13 cellular contexts compared by ENCODE assay signal in the genomic region with DNA sequence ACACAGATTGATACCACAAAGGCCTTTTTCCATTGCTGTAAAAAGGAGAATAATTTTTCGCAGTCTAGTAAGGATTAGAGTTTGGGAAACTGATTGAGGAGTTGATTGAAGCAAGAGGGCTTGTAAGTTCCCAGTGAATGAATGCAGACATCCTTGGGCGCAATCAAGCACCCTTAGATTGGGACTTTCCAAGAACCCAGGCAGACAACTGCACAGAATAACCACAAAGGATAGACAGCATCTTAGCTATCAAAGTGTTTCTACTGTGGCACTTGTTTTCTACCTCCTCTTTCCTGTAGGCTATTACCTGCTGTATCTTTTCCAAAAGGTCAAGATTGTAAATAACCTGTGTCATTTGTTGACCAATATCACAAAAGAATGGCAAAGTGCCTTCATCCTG. TPM values are rescaled to one million over a fixed set of nuclear protein-coding genes. Genes with fewer than 3 reads are reported as not detected.
A peak's percentile ranks its signal among the peaks of the same experiment; 100 is the strongest.
DNase-seq lines count a peak whose midpoint lies in the region; ATAC-seq, FAIRE-seq and TF ChIP-seq lines count a peak whose summit lies in the region.
"Had no signal": no experiment of that assay in that cellular context is flagged by ENCODE, and none has a peak within 500 bp of the region (broad histone marks: within the 10 kb centered on the region; RNA-seq: fewer than 3 reads in every experiment).

No MANE protein-coding gene starts in this region.

- intact Hi-C loops in K562 (cut with micrococcal nuclease): no loop called here

- BruUV-seq in K562 (replicated peaks; lab: Mats Ljungman, UMichigan): no TSS peak

- FAIRE-seq in K562 (lab: Jason Lieb, UNC): no peak

- no peak for TF ChIP-seq CTCF in K562 (IDR thresholded peaks at IDR 0.05 in 2 of 3, conservative IDR thresholded peaks at IDR 0.05 in 1 of 3; ENCODE audit: insufficient read depth in 2 of 3, low read depth in 1 of 3, low read length in 3 of 3)

- H3K4me3 ChIP-seq in K562: no peak overlapping the region
- H3K4me3 ChIP-seq: lung, skin epidermis had no signal

- no peak for TF ChIP-seq EP300 in K562 (IDR thresholded peaks at IDR 0.05; ENCODE audit: low read length)

- ATAC-seq in activated T-cell treated with anti-CD3 and anti-CD28 coated beads, Interleukin-2, amount 50 U/mL, for 4 hours: no peak
- ATAC-seq in T-cell (replicated peaks in 1 of 4) (peak in 1 of 4 experiments; percentile 23), K562 (no peak), GM21381 (IDR thresholded peaks at IDR 0.05; ENCODE audit: unreplicated experiment) (no peak), HG02610 (IDR thresholded peaks at IDR 0.05; ENCODE audit: unreplicated experiment) (no peak)

- DNase-seq in activated T-cell treated with anti-CD3 and anti-CD28 coated beads, Interleukin-2, amount 50 U/mL, for 4 hours: no peak
- no peak for DNase-seq in activated T-cell treated with anti-CD3 and anti-CD28 coated beads, Interleukin-2, amount 50 U/mL, for 48 hours
- DNase-seq in T-cell (peak in 20 of 34 experiments; percentile 3 to 38 (median 16)), K562 (ENCODE audit: extremely low read depth in 1 of 4, low spot score in 3 of 4) (no peak), DMS153 (lab: John Stamatoyannopoulos, UW) (no peak)
- DNase-seq in stimulated activated naive CD4-positive, alpha-beta T cell (lab: John Stamatoyannopoulos, UW): peak in 4 of 6 experiments; percentile 8 to 31 (median 20)
- DNase-seq: amniotic stem cell, cortex of kidney, NCI-H1105 had no signal

- H3K36me3 Mint-ChIP-seq in activated T-cell treated with anti-CD3 and anti-CD28 coated beads, Interleukin-2, amount 50 U/mL, for 4 hours (ENCODE audit: insufficient read depth): peaks cover 26% of the 10 kb centered on the region
- peaks cover 22% of the 10 kb centered on the region for H3K36me3 Mint-ChIP-seq in T-cell

- peaks cover 5 to 23% of the 10 kb centered on the region in 2 experiments; a peak in 4 of 5 replicates for H3K4me1 ChIP-seq in K562 (replicated peaks in 1 of 2; ENCODE audit: control insufficient read depth in 2 of 2, insufficient read depth in 2 of 2, low read length in 2 of 2)

- no peak overlapping the region for H2AFZ ChIP-seq in K562 (ENCODE audit: low read depth, low read length)

- no peaks in the 10 kb centered on the region for H3K27me3 ChIP-seq in K562 (ENCODE audit: control insufficient read depth in 2 of 2, insufficient read depth in 2 of 2, low read length in 2 of 2)

- 82% methylated on average over 2 of the region's 2 CpGs for WGBS in K562 (ENCODE audit: insufficient coverage, low coverage, missing lambda C conversion rate)

- peak overlapping the region; percentile 90 to 91 for H3K27ac Mint-ChIP-seq in T-cell

- no peak overlapping the region for H3K27ac ChIP-seq in K562 (ENCODE audit: extremely low read depth, low read depth, low read length)
- H3K27ac ChIP-seq: skin epidermis had no signal

- no peaks in the 10 kb centered on the region for H4K20me1 ChIP-seq in K562 (replicated peaks; ENCODE audit: control insufficient read depth, insufficient read depth, low read length)

- in situ Hi-C loops in K562 (cut with MboI): no loop called here

- peaks cover 34% of the 10 kb centered on the region; the same call in 2 of the 3 replicates for H3K36me3 ChIP-seq in K562 (ENCODE audit: control insufficient read depth, insufficient read depth, low read length)

- no peaks in the 10 kb centered on the region for H3K27me3 Mint-ChIP-seq in activated T-cell treated with anti-CD3 and anti-CD28 coated beads, Interleukin-2, amount 50 U/mL, for 4 hours (ENCODE audit: low read depth)
- no peaks in the 10 kb centered on the region for H3K27me3 Mint-ChIP-seq in T-cell

- H3K9me3 Mint-ChIP-seq in activated T-cell treated with anti-CD3 and anti-CD28 coated beads, Interleukin-2, amount 50 U/mL, for 4 hours: no peaks in the 10 kb centered on the region
- no peaks in the 10 kb centered on the region for H3K9me3 Mint-ChIP-seq in T-cell

- H3K9ac ChIP-seq in K562 (ENCODE audit: insufficient read depth in 1 of 2, low read depth in 2 of 2, low read length in 2 of 2): no peak overlapping the region

- CTCF ChIA-PET in T-cell (lab: Charles Lee): interaction anchor here in 1 of 2 donors (1.9 kb wide), 1 partner anchor 192 kb away, joined by 12 read pairs; a partner anchor contains a TSS
- CTCF ChIA-PET in K562 (lab: Yijun Ruan, JAX; ENCODE audit: low intra/inter-chr PET ratio): no interaction called here

- TF ChIP-seq POLR2A in K562 (conservative IDR thresholded peaks at IDR 0.05): no peak

- no peak for TF ChIP-seq RAD21 in K562 (CRISPR knock-in tag; conservative IDR thresholded peaks at IDR 0.05 in 1 of 2, IDR thresholded peaks at IDR 0.05 in 1 of 2)

- no peaks in the 10 kb centered on the region for H3K9me3 ChIP-seq in K562 (replicated peaks; ENCODE audit: control insufficient read depth, insufficient read depth, low read depth, low read length)

- peaks cover 41% of the 10 kb centered on the region for H3K4me1 Mint-ChIP-seq in activated T-cell treated with anti-CD3 and anti-CD28 coated beads, Interleukin-2, amount 50 U/mL, for 4 hours (ENCODE audit: low read depth)
- peaks cover 49 to 53% (median 51%) of the 10 kb centered on the region in 3 donors for H3K4me1 Mint-ChIP-seq in T-cell

- H3K79me2 ChIP-seq in K562 (ENCODE audit: control insufficient read depth, insufficient read depth, low read length): peaks cover 24% of the 10 kb centered on the region

- POLR2A ChIA-PET in T-cell (lab: Charles Lee) (interaction anchor here in 1 of 2 donors (0.7 to 1.1 kb wide), 3 partner anchors 190 to 193 kb away, joined by 3 read pairs; a partner anchor contains a TSS), K562 (lab: Yijun Ruan, JAX) (interaction anchor here (0.6 kb wide), 1 partner anchor 294 kb away, joined by 3 read pairs; no protein-coding TSS in a partner anchor)

- peak overlapping the region; percentile 59 for H3K4me3 Mint-ChIP-seq in activated T-cell treated with anti-CD3 and anti-CD28 coated beads, Interleukin-2, amount 50 U/mL, for 4 hours
- H3K4me3 Mint-ChIP-seq in T-cell: peak overlapping the region; percentile 28 to 57 (median 54)

- H3K4me2 ChIP-seq in K562 (ENCODE audit: insufficient read depth, low read length): no peak overlapping the region

- no peaks in the 10 kb centered on the region for H3K9me1 ChIP-seq in K562 (ENCODE audit: control insufficient read depth, insufficient read depth, low read length)

TF ChIP-seq in K562, 482 proteins besides CTCF, POLR2A, EP300 and RAD21:
- peak; percentile 20 for TF ChIP-seq TAF9B (IDR thresholded peaks at IDR 0.05; ENCODE audit: partially characterized antibody)
- no peak for TF ChIP-seq MEF2A (IDR thresholded peaks at IDR 0.05; ENCODE audit: control insufficient read depth, low read depth, low read length)

RNA-seq across cellular contexts. Expression of a gene that starts 2.6 kb away (rescaled TPM):
- 10 to 100 TPM; 22.1 to 25.2 (median 23.0) TPM for total RNA-seq in activated T-cell treated with anti-CD3 and anti-CD28 coated beads, Interleukin-2, amount 50 U/mL, for 4 hours
- total RNA-seq in T-cell: 10 to 100 TPM; 11.5 to 18.3 (median 15.2) TPM
- total RNA-seq in K562 (2011; cell fraction: chromatin; rRNA removed; ENCODE audit: low replicate concordance): 7.3 and 10.1 TPM in 2 replicates
- total RNA-seq in K562 (2011; cell fraction: nucleolus; rRNA removed): 12.2 and 14.5 TPM in 2 replicates
- 12.0 and 13.0 TPM in 2 replicates for total RNA-seq in K562 (2011; cell fraction: nucleoplasm; rRNA removed)
- 17.3 and 19.8 TPM in 2 replicates for total RNA-seq in K562 (2014; rRNA removed)
- 14.7 and 17.0 TPM in 2 replicates for total RNA-seq in K562 (2014; rRNA removed; fragmentation: Illumina TruSeq; extraction: Trizol)
- 13.3 and 13.6 TPM in 2 replicates for total RNA-seq in K562 (2015; rRNA removed; fragmentation: Illumina TruSeq; extraction: Trizol)
- total RNA-seq in K562 (2021): 15.3 and 17.5 TPM in 2 replicates
- polyA plus RNA-seq in K562 (2011; rRNA removed): 21.3 and 24.2 TPM in 2 replicates
- 22.9 and 27.6 TPM in 2 replicates for polyA plus RNA-seq in K562 (2011; cell fraction: cytosol; rRNA removed)
- 11.8 and 14.8 TPM in 2 replicates for polyA plus RNA-seq in K562 (2011; cell fraction: nucleus; rRNA removed)
- polyA plus RNA-seq in K562 (2012): 9.5 and 14.0 TPM in 2 replicates
- 10.1 and 12.5 TPM in 2 replicates for polyA plus RNA-seq in K562 (2014; fragmentation: Illumina TruSeq; extraction: Trizol)
- polyA plus RNA-seq in K562 (2014; fragmentation: Nextera tagmentation; extraction: Ambion mirVana): 1 to 10 TPM; 7.0 to 7.2 TPM
- polyA plus RNA-seq in K562 (2014; rRNA removed): 15.4 and 16.7 TPM in 2 replicates
- polyA minus RNA-seq in K562 (2011; rRNA and poly(A)+ RNA removed): 30.4 and 33.5 TPM in 2 replicates
- polyA minus RNA-seq in K562 (2011; cell fraction: cytosol; rRNA and poly(A)+ RNA removed): 15.7 and 25.2 TPM in 2 replicates
- polyA minus RNA-seq in K562 (2011; cell fraction: nucleus; rRNA and poly(A)+ RNA removed): 9.0 and 11.3 TPM in 2 replicates

Comparison
In these comparisons a context has a peak if more than half of its experiments do, and no peak if none do; other contexts are left out.
1. DNase-seq: peak in T-cell (20 of 34) and stimulated activated naive CD4-positive, alpha-beta T cell (4 of 6); none in activated T-cell treated with anti-CD3 and anti-CD28 coated beads, Interleukin-2, amount 50 U/mL, for 4 hours (single experiment), activated T-cell treated with anti-CD3 and anti-CD28 coated beads, Interleukin-2, amount 50 U/mL, for 48 hours (0 of 2), K562 (0 of 4) and DMS153 (single experiment).